In the genomic region with DNA sequence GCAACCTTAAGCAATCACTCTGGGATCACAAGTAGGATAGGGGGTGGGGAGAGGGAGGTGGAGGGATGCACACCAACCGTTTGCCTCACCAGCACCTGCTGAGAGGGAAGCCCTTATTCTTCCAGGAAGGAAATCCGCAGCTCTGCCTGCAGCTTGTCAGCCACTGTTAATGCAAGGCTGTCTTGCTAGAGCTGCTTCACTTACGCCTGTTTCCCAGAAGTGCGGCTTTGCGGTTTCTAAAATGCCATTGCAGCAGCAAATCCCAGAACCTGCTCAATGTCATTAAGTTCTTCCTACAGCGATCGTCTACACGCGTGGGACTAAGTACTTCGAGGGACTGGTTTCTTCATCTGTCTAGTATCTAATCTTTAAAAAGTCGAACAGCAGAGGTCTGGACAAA, we compare ENCODE assay signal across 22 cellular contexts.
DNase-seq lines count a peak whose midpoint lies in the region; ATAC-seq and TF ChIP-seq lines count a peak whose summit lies in the region.
"Had no signal": no experiment of that assay in that cellular context is flagged by ENCODE, and none has a peak within 500 bp of the region (broad histone marks: within the 10 kb centered on the region; RNA-seq: fewer than 3 reads in every experiment).

No MANE protein-coding gene starts in this region.

- H4K20me1 ChIP-seq in BLaER1 (no peaks in the 10 kb centered on the region), neural progenitor cell (ENCODE audit: low read depth) (no peaks in the 10 kb centered on the region)

- H3K4me3 Mint-ChIP-seq in neural progenitor cell, result no peak overlapping the region

- H3K9me3 ChIP-seq in BLaER1 (no peaks in the 10 kb centered on the region), SK-N-MC (ENCODE audit: low read depth, low read length) (no peaks in the 10 kb centered on the region), neural progenitor cell (ENCODE audit: low read depth) (no peaks in the 10 kb centered on the region)
- H3K9me3 ChIP-seq in effector memory CD4-positive, alpha-beta T cell (ENCODE audit: control insufficient read depth, low read length), result no peaks in the 10 kb centered on the region
- H3K9me3 ChIP-seq: A549, Caco-2, SJSA1 had no signal

- DNase-seq in H7 (peak; percentile 50), SK-N-MC (ENCODE audit: low read depth, low spot score) (peak; percentile 76), neural progenitor cell (ENCODE audit: low spot score) (peak; percentile 16), sciatic nerve (ENCODE audit: low spot score) (no peak), cortex of kidney (lab: John Stamatoyannopoulos, UW) (no peak)
- no peak for DNase-seq in effector memory CD4-positive, alpha-beta T cell
- DNase-seq: CD4-positive, alpha-beta memory T cell; DMS153; EL; GF-D8; NCI-H1105 treated with DMSO at 0.1 percent for 48 hours; NCI-H2029 treated with DMSO at 0.1 percent for 48 hours; NCI-H345; NCI-H524; NCI-H82; OCI-M1 had no signal

- H3K4me3 ChIP-seq in BLaER1 (no peak overlapping the region), H7 (ENCODE audit: insufficient read depth, low read depth, low read length) (no peak overlapping the region), SK-N-MC (no peak overlapping the region), neural progenitor cell (no peak overlapping the region)
- no peak overlapping the region for H3K4me3 ChIP-seq in effector memory CD4-positive, alpha-beta T cell (ENCODE audit: insufficient read depth, low read depth, low read length, poor library complexity, severe bottlenecking)
- H3K4me3 ChIP-seq: A549, SJSA1 had no signal

- intact Hi-C loops in sciatic nerve (cut with DNase I), result no loop called here

- peaks cover 6% of the 10 kb centered on the region for H3F3A ChIP-seq in neural progenitor cell (ENCODE audit: low read depth)

- H3K9me3 Mint-ChIP-seq in neural progenitor cell, result no peaks in the 10 kb centered on the region
- H3K9me3 Mint-ChIP-seq: CD4-positive, alpha-beta memory T cell had no signal

- H3K4me1 Mint-ChIP-seq in neural progenitor cell, result peaks cover 6% of the 10 kb centered on the region

- H3K27ac ChIP-seq in BLaER1 (peak overlapping the region; percentile 5; the same call in 1 of the 2 replicates), SK-N-MC (no peak overlapping the region), neural progenitor cell (no peak overlapping the region)
- no peak overlapping the region for H3K27ac ChIP-seq in effector memory CD4-positive, alpha-beta T cell (ENCODE audit: insufficient read depth, low read length, poor library complexity, severe bottlenecking)
- H3K27ac ChIP-seq: A549, KMS-11, SJSA1 had no signal

- H3K4me2 ChIP-seq in BLaER1 (peak overlapping the region; percentile 42), neural progenitor cell (no peak overlapping the region)
- H3K4me2 ChIP-seq: A549, KMS-11 had no signal

- no peak overlapping the region for H2AFZ ChIP-seq in neural progenitor cell (replicated peaks)

- no peaks in the 10 kb centered on the region for H3K27me3 ChIP-seq in BLaER1
- H3K27me3 ChIP-seq in H7 (ENCODE audit: control insufficient read depth, insufficient read depth, low read length), result no peaks in the 10 kb centered on the region
- no peaks in the 10 kb centered on the region for H3K27me3 ChIP-seq in neural progenitor cell
- no peaks in the 10 kb centered on the region for H3K27me3 ChIP-seq in effector memory CD4-positive, alpha-beta T cell (replicated peaks; ENCODE audit: control insufficient read depth, insufficient read depth, low read length, poor library complexity, severe bottlenecking)
- H3K27me3 ChIP-seq: SJSA1 had no signal

- peaks cover 22% of the 10 kb centered on the region for H3K36me3 Mint-ChIP-seq in neural progenitor cell

- no peaks in the 10 kb centered on the region for H3K27me3 Mint-ChIP-seq in neural progenitor cell (ENCODE audit: insufficient read depth, low read depth)
- H3K27me3 Mint-ChIP-seq: CD4-positive, alpha-beta memory T cell had no signal

- ATAC-seq in sciatic nerve, result no peak
- ATAC-seq: A549, Right ventricle myocardium inferior had no signal

- H3K27ac Mint-ChIP-seq in neural progenitor cell, result no peak overlapping the region

- TF ChIP-seq CTCF in neural progenitor cell (IDR thresholded peaks at IDR 0.05), result no peak

- H3K36me3 ChIP-seq in BLaER1 (peaks cover 40% of the 10 kb centered on the region), H7 (replicated peaks; ENCODE audit: control insufficient read depth, insufficient read depth, low read length) (no peaks in the 10 kb centered on the region; the same call in 1 of the 2 replicates), SK-N-MC (ENCODE audit: insufficient read depth, low read length) (no peaks in the 10 kb centered on the region), neural progenitor cell (no peaks in the 10 kb centered on the region)
- peaks cover 7% of the 10 kb centered on the region for H3K36me3 ChIP-seq in effector memory CD4-positive, alpha-beta T cell (ENCODE audit: control insufficient read depth, insufficient read depth, low read length)

- H3K4me1 ChIP-seq in BLaER1 (peaks cover 24% of the 10 kb centered on the region), neural progenitor cell (peaks cover 5% of the 10 kb centered on the region)
- peaks cover 4% of the 10 kb centered on the region for H3K4me1 ChIP-seq in effector memory CD4-positive, alpha-beta T cell (ENCODE audit: control insufficient read depth, insufficient read depth, low read length, poor library complexity, severe bottlenecking)

- H3K9ac ChIP-seq in BLaER1 (no peak overlapping the region), SK-N-MC (ENCODE audit: insufficient read length) (no peak overlapping the region), neural progenitor cell (peak overlapping the region; percentile 20)
- H3K9ac ChIP-seq: KMS-11 had no signal

- H3K79me2 ChIP-seq in neural progenitor cell (ENCODE audit: low read depth), result no peaks in the 10 kb centered on the region

Comparison
In these comparisons a context has a peak if more than half of its experiments do, and no peak if none do; other contexts are left out.
1. DNase-seq: peak in H7 (single experiment), SK-N-MC (single experiment) and neural progenitor cell (single experiment); none in effector memory CD4-positive, alpha-beta T cell (0 of 3), sciatic nerve (single experiment) and cortex of kidney (single experiment).